Comparison of ENCODE assay signal across 11 cellular contexts in genomic region chr20:51531712-51532456, GRCh38. TPM values are rescaled to one million over a fixed set of nuclear protein-coding genes. Genes with fewer than 3 reads are reported as not detected.
DNase-seq lines count a peak whose midpoint lies in the region; ATAC-seq and TF ChIP-seq lines count a peak whose summit lies in the region.
"Had no signal": no experiment of that assay in that cellular context is flagged by ENCODE, and none has a peak within 500 bp of the region (broad histone marks: within the 10 kb centered on the region; RNA-seq: fewer than 3 reads in every experiment).

No MANE protein-coding gene starts in this region.

- H3K4me1 Mint-ChIP-seq in natural killer cell treated with Interleukin-12 subunit alpha and Interleukin-12 subunit beta and Interleukin-15 and Interleukin-18, amount 100 ng/mL, for 72 hours (ENCODE audit: low read depth in 2 of 2): peaks cover 80 to 96% of the 10 kb centered on the region in 2 donors
- H3K4me1 Mint-ChIP-seq: H9 had no signal

- TF ChIP-seq CTCF in OCI-LY1 (IDR thresholded peaks at IDR 0.05; ENCODE audit: low read length) (no peak), colonic mucosa (IDR thresholded peaks at IDR 0.05) (no peak)

- H3K27ac ChIP-seq in OCI-LY1 (ENCODE audit: low read depth, low read length, poor library complexity, severe bottlenecking) (peak overlapping the region; percentile 93), colonic mucosa (no peak overlapping the region)

- peaks cover 2% of the 10 kb centered on the region; the same call in 1 of the 2 replicates for H3K36me3 ChIP-seq in OCI-LY1 (ENCODE audit: insufficient read depth, low read length)
- H3K36me3 ChIP-seq in colonic mucosa: no peaks in the 10 kb centered on the region

- H3K79me2 ChIP-seq in OCI-LY1 (ENCODE audit: insufficient read depth, low read length): peaks cover 44% of the 10 kb centered on the region

- H3K36me3 Mint-ChIP-seq in natural killer cell treated with Interleukin-12 subunit alpha and Interleukin-12 subunit beta and Interleukin-15 and Interleukin-18, amount 100 ng/mL, for 72 hours: no peaks in the 10 kb centered on the region

- DNase-seq in CD1c-positive myeloid dendritic cell (ENCODE audit: extremely low spot score): peak; percentile 23
- DNase-seq in colonic mucosa: no peak
- DNase-seq in natural killer cell treated with Interleukin-12 subunit alpha and Interleukin-12 subunit beta and Interleukin-15 and Interleukin-18, amount 100 ng/mL, for 72 hours (ENCODE audit: low spot score): no peak
- DNase-seq in hippocampal formation (lab: John Stamatoyannopoulos, UW): no peak
- no peak for DNase-seq in NOMO-1 treated with DMSO at 0.1 percent for 48 hours (lab: John Stamatoyannopoulos, UW; ENCODE audit: unreplicated experiment)
- DNase-seq in globus pallidus (ENCODE audit: low spot score): no peak
- DNase-seq: H9, NCI-H526, small intestine had no signal

- peak overlapping the region; percentile 38 for H3K4me2 ChIP-seq in OCI-LY1 (ENCODE audit: low read length)

- H3K4me3 ChIP-seq in OCI-LY1 (ENCODE audit: low read depth, low read length, poor library complexity, severe bottlenecking) (no peak overlapping the region), colonic mucosa (no peak overlapping the region)

- H3K4me3 Mint-ChIP-seq in natural killer cell treated with Interleukin-12 subunit alpha and Interleukin-12 subunit beta and Interleukin-15 and Interleukin-18, amount 100 ng/mL, for 72 hours: peak overlapping the region; percentile 81
- H3K4me3 Mint-ChIP-seq: H9 had no signal

- H2AFZ ChIP-seq in OCI-LY1 (ENCODE audit: low read length): no peak overlapping the region

- H3F3A ChIP-seq in OCI-LY1 (ENCODE audit: insufficient read depth, low read length): no peaks in the 10 kb centered on the region

- H3K27me3 Mint-ChIP-seq in natural killer cell treated with Interleukin-12 subunit alpha and Interleukin-12 subunit beta and Interleukin-15 and Interleukin-18, amount 100 ng/mL, for 72 hours: no peaks in the 10 kb centered on the region

- H3K4me1 ChIP-seq in OCI-LY1 (ENCODE audit: insufficient read depth, low read length, severe bottlenecking) (peaks cover 100% of the 10 kb centered on the region), colonic mucosa (no peaks in the 10 kb centered on the region)

- no peaks in the 10 kb centered on the region for H3K9me3 Mint-ChIP-seq in natural killer cell treated with Interleukin-12 subunit alpha and Interleukin-12 subunit beta and Interleukin-15 and Interleukin-18, amount 100 ng/mL, for 72 hours
- H3K9me3 Mint-ChIP-seq: H9 had no signal

- intact Hi-C loops in colonic mucosa (cut with DNase I): no loop called here

- no peaks in the 10 kb centered on the region for H4K20me1 ChIP-seq in OCI-LY1 (ENCODE audit: insufficient read depth, low read length)

- H3K27ac Mint-ChIP-seq in natural killer cell treated with Interleukin-12 subunit alpha and Interleukin-12 subunit beta and Interleukin-15 and Interleukin-18, amount 100 ng/mL, for 72 hours: peak overlapping the region; percentile 92 to 97
- H3K27ac Mint-ChIP-seq: H9 had no signal

- H3K9me3 ChIP-seq in OCI-LY1 (ENCODE audit: low read length) (no peaks in the 10 kb centered on the region), colonic mucosa (no peaks in the 10 kb centered on the region)

- H3K27me3 ChIP-seq in OCI-LY1 (ENCODE audit: insufficient read depth, low read length): no peaks in the 10 kb centered on the region
- H3K27me3 ChIP-seq in colonic mucosa: no peaks in the 10 kb centered on the region

- no peaks in the 10 kb centered on the region for H3K9me2 ChIP-seq in OCI-LY1 (ENCODE audit: low read depth, low read length)

- H3K9ac ChIP-seq in OCI-LY1 (ENCODE audit: low read length) (peak overlapping the region; percentile 5; the same call in 1 of the 2 replicates), colonic mucosa (ENCODE audit: low read depth in 2 of 2, low read length in 2 of 2) (peak overlapping the region; percentile 3 to 43)

- ATAC-seq in natural killer cell treated with Interleukin-12 subunit alpha and Interleukin-12 subunit beta and Interleukin-15 and Interleukin-18, amount 100 ng/mL, for 72 hours: no peak
- ATAC-seq in HG02938 (IDR thresholded peaks at IDR 0.05; ENCODE audit: unreplicated experiment): no peak

RNA-seq across cellular contexts. Expression of gene NFATC2, which starts 10.6 kb away (rescaled TPM):
- 1 to 10 TPM; 5.8 to 7.3 TPM for total RNA-seq in colonic mucosa
- total RNA-seq in natural killer cell treated with Interleukin-12 subunit alpha and Interleukin-12 subunit beta and Interleukin-15 and Interleukin-18, amount 100 ng/mL, for 72 hours: 10 to 100 TPM; 83.3 to 97.1 TPM

Comparison
In these comparisons a context has a peak if more than half of its experiments do, and no peak if none do; other contexts are left out.
1. RNA of gene NFATC2, which starts 10.6 kb away (total RNA-seq): 83.3 to 97.1 TPM in natural killer cell treated with Interleukin-12 subunit alpha and Interleukin-12 subunit beta and Interleukin-15 and Interleukin-18, amount 100 ng/mL, for 72 hours; 5.8 to 7.3 TPM in colonic mucosa; every median in the first group is over 10 times any median in the second.